In the genomic region with DNA sequence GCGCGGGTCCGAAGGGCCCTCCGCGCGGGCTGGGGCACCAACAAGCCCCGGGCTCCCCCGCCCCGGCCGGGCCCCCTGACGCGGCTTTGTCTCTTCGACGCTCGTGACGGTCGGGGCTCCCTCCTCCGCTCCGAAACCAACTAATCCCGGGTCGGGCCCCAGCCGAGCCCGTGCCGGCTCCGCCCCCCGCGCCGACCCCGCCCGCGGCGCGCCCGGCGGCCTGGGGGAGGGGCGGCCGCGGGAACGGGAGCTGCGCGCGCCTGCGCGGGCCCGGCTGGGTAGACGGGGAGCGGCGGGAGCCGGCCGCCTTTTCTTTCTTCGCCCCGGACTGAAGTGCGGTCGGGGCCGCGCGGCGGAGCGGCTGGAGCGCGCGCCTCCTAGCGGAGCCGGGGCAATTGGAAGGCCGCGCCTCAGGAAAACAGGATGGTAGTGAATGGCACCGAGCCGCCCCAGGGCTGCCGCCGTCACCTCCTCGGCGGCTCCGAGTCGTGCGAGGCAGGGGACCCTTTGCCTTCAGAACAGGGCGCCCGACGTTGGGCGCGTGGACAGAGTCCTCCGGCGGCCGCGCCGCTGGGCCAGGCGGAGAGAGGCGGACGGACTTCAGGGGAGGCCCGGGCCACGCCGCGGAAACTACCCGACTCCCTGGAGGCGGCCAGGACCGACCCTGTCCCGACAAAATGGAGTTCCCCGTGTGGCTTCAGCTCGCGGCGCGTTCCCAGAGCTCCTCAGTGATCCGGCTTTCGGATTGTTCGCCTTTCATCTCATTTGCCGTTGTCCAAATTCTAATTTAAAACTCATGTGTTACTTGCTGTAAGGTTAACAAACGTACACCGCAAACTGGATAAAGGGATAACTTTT, we compare ENCODE assay signal across 1 cellular context.
TF ChIP-seq lines count a peak whose summit lies in the region.

A gene with protein sequence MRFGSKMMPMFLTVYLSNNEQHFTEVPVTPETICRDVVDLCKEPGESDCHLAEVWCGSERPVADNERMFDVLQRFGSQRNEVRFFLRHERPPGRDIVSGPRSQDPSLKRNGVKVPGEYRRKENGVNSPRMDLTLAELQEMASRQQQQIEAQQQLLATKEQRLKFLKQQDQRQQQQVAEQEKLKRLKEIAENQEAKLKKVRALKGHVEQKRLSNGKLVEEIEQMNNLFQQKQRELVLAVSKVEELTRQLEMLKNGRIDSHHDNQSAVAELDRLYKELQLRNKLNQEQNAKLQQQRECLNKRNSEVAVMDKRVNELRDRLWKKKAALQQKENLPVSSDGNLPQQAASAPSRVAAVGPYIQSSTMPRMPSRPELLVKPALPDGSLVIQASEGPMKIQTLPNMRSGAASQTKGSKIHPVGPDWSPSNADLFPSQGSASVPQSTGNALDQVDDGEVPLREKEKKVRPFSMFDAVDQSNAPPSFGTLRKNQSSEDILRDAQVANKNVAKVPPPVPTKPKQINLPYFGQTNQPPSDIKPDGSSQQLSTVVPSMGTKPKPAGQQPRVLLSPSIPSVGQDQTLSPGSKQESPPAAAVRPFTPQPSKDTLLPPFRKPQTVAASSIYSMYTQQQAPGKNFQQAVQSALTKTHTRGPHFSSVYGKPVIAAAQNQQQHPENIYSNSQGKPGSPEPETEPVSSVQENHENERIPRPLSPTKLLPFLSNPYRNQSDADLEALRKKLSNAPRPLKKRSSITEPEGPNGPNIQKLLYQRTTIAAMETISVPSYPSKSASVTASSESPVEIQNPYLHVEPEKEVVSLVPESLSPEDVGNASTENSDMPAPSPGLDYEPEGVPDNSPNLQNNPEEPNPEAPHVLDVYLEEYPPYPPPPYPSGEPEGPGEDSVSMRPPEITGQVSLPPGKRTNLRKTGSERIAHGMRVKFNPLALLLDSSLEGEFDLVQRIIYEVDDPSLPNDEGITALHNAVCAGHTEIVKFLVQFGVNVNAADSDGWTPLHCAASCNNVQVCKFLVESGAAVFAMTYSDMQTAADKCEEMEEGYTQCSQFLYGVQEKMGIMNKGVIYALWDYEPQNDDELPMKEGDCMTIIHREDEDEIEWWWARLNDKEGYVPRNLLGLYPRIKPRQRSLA (minus strand): TSS at position 138 of the 858 bp plus-strand sequence. CDS start 267 bp downstream, outside the sequence.

TF ChIP-seq in GM12878, 131 proteins besides CTCF, POLR2A, EP300 and RAD21 (continued from another document and continues in another):
- TF ChIP-seq, protein P1, sequence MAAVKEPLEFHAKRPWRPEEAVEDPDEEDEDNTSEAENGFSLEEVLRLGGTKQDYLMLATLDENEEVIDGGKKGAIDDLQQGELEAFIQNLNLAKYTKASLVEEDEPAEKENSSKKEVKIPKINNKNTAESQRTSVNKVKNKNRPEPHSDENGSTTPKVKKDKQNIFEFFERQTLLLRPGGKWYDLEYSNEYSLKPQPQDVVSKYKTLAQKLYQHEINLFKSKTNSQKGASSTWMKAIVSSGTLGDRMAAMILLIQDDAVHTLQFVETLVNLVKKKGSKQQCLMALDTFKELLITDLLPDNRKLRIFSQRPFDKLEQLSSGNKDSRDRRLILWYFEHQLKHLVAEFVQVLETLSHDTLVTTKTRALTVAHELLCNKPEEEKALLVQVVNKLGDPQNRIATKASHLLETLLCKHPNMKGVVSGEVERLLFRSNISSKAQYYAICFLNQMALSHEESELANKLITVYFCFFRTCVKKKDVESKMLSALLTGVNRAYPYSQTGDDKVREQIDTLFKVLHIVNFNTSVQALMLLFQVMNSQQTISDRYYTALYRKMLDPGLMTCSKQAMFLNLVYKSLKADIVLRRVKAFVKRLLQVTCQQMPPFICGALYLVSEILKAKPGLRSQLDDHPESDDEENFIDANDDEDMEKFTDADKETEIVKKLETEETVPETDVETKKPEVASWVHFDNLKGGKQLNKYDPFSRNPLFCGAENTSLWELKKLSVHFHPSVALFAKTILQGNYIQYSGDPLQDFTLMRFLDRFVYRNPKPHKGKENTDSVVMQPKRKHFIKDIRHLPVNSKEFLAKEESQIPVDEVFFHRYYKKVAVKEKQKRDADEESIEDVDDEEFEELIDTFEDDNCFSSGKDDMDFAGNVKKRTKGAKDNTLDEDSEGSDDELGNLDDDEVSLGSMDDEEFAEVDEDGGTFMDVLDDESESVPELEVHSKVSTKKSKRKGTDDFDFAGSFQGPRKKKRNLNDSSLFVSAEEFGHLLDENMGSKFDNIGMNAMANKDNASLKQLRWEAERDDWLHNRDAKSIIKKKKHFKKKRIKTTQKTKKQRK (IDR thresholded peaks at IDR 0.05; ENCODE audit: low read depth, low read length), result no peak
- TF ChIP-seq NFYA (IDR thresholded peaks at IDR 0.05; ENCODE audit: borderline replicate concordance, low read depth, low read length) (no peak), ZNF207 (IDR thresholded peaks at IDR 0.05; ENCODE audit: borderline replicate concordance) (peak; percentile 50; the same call in 1 of the 2 replicates), PAX5 (IDR thresholded peaks at IDR 0.05; ENCODE audit: borderline replicate concordance, low read depth, low read length) (no peak), SMAD1 (IDR thresholded peaks at IDR 0.05; ENCODE audit: low read depth, partially characterized antibody) (no peak), ESRRA (IDR thresholded peaks at IDR 0.05; ENCODE audit: low read length) (no peak), NR2F1 (conservative IDR thresholded peaks at IDR 0.05) (peak; percentile 64; the same call in 1 of the 2 replicates), JUND (IDR thresholded peaks at IDR 0.05; ENCODE audit: low read depth, low read length) (no peak), IKZF1 (conservative IDR thresholded peaks at IDR 0.05) (peak; percentile 97), HDAC6 (IDR thresholded peaks at IDR 0.05; ENCODE audit: unreplicated experiment) (no peak), ZNF274 (IDR thresholded peaks at IDR 0.05; ENCODE audit: insufficient read depth, insufficient read length) (no peak), ZNF384 (IDR thresholded peaks at IDR 0.05; ENCODE audit: borderline replicate concordance, low read depth, low read length) (no peak), ZZZ3 (IDR thresholded peaks at IDR 0.05; ENCODE audit: control insufficient read depth, insufficient read length, low read depth) (no peak), PML (IDR thresholded peaks at IDR 0.05; ENCODE audit: low read length) (peak; percentile 62; the same call in 1 of the 2 replicates), SMARCA5 (IDR thresholded peaks at IDR 0.05) (peak; percentile 84), SIN3A (IDR thresholded peaks at IDR 0.05; ENCODE audit: low read depth, low read length) (no peak), CREB1 (IDR thresholded peaks at IDR 0.05; ENCODE audit: low read depth) (no peak), FOXK2 (IDR thresholded peaks at IDR 0.05) (no peak), CBFB (IDR thresholded peaks at IDR 0.05; ENCODE audit: low read depth) (no peak), ASH2L (IDR thresholded peaks at IDR 0.05; ENCODE audit: borderline replicate concordance, low read depth) (no peak), STAT1 (conservative IDR thresholded peaks at IDR 0.05) (no peak), MYC (IDR thresholded peaks at IDR 0.05; ENCODE audit: insufficient read depth, insufficient read length, insufficient replicate concordance, low read length, severe bottlenecking) (no peak), EZH2 (IDR thresholded peaks at IDR 0.05; ENCODE audit: borderline replicate concordance, control insufficient read depth, low read depth, low read length) (no peak), MEF2A (IDR thresholded peaks at IDR 0.05; ENCODE audit: insufficient read depth, low read depth, low read length) (no peak), KLF5 (IDR thresholded peaks at IDR 0.05; ENCODE audit: partially characterized antibody) (no peak)
- TF ChIP-seq, protein P2, sequence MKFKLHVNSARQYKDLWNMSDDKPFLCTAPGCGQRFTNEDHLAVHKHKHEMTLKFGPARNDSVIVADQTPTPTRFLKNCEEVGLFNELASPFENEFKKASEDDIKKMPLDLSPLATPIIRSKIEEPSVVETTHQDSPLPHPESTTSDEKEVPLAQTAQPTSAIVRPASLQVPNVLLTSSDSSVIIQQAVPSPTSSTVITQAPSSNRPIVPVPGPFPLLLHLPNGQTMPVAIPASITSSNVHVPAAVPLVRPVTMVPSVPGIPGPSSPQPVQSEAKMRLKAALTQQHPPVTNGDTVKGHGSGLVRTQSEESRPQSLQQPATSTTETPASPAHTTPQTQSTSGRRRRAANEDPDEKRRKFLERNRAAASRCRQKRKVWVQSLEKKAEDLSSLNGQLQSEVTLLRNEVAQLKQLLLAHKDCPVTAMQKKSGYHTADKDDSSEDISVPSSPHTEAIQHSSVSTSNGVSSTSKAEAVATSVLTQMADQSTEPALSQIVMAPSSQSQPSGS (IDR thresholded peaks at IDR 0.05; ENCODE audit: low read length), result no peak
- TF ChIP-seq, protein P3, sequence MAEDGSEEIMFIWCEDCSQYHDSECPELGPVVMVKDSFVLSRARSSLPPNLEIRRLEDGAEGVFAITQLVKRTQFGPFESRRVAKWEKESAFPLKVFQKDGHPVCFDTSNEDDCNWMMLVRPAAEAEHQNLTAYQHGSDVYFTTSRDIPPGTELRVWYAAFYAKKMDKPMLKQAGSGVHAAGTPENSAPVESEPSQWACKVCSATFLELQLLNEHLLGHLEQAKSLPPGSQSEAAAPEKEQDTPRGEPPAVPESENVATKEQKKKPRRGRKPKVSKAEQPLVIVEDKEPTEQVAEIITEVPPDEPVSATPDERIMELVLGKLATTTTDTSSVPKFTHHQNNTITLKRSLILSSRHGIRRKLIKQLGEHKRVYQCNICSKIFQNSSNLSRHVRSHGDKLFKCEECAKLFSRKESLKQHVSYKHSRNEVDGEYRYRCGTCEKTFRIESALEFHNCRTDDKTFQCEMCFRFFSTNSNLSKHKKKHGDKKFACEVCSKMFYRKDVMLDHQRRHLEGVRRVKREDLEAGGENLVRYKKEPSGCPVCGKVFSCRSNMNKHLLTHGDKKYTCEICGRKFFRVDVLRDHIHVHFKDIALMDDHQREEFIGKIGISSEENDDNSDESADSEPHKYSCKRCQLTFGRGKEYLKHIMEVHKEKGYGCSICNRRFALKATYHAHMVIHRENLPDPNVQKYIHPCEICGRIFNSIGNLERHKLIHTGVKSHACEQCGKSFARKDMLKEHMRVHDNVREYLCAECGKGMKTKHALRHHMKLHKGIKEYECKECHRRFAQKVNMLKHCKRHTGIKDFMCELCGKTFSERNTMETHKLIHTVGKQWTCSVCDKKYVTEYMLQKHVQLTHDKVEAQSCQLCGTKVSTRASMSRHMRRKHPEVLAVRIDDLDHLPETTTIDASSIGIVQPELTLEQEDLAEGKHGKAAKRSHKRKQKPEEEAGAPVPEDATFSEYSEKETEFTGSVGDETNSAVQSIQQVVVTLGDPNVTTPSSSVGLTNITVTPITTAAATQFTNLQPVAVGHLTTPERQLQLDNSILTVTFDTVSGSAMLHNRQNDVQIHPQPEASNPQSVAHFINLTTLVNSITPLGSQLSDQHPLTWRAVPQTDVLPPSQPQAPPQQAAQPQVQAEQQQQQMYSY (CRISPR knock-in tag; IDR thresholded peaks at IDR 0.05), result no peak
- TF ChIP-seq, protein P4, sequence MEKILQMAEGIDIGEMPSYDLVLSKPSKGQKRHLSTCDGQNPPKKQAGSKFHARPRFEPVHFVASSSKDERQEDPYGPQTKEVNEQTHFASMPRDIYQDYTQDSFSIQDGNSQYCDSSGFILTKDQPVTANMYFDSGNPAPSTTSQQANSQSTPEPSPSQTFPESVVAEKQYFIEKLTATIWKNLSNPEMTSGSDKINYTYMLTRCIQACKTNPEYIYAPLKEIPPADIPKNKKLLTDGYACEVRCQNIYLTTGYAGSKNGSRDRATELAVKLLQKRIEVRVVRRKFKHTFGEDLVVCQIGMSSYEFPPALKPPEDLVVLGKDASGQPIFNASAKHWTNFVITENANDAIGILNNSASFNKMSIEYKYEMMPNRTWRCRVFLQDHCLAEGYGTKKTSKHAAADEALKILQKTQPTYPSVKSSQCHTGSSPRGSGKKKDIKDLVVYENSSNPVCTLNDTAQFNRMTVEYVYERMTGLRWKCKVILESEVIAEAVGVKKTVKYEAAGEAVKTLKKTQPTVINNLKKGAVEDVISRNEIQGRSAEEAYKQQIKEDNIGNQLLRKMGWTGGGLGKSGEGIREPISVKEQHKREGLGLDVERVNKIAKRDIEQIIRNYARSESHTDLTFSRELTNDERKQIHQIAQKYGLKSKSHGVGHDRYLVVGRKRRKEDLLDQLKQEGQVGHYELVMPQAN (conservative IDR thresholded peaks at IDR 0.05), result peak; percentile 67
- TF ChIP-seq, protein P5, sequence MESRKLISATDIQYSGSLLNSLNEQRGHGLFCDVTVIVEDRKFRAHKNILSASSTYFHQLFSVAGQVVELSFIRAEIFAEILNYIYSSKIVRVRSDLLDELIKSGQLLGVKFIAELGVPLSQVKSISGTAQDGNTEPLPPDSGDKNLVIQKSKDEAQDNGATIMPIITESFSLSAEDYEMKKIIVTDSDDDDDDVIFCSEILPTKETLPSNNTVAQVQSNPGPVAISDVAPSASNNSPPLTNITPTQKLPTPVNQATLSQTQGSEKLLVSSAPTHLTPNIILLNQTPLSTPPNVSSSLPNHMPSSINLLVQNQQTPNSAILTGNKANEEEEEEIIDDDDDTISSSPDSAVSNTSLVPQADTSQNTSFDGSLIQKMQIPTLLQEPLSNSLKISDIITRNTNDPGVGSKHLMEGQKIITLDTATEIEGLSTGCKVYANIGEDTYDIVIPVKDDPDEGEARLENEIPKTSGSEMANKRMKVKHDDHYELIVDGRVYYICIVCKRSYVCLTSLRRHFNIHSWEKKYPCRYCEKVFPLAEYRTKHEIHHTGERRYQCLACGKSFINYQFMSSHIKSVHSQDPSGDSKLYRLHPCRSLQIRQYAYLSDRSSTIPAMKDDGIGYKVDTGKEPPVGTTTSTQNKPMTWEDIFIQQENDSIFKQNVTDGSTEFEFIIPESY (IDR thresholded peaks at IDR 0.05), result no peak
- TF ChIP-seq, protein P6, sequence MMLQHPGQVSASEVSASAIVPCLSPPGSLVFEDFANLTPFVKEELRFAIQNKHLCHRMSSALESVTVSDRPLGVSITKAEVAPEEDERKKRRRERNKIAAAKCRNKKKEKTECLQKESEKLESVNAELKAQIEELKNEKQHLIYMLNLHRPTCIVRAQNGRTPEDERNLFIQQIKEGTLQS (IDR thresholded peaks at IDR 0.05; ENCODE audit: borderline replicate concordance, extremely low read depth, low read depth, low read length), result no peak
- TF ChIP-seq, protein P7, sequence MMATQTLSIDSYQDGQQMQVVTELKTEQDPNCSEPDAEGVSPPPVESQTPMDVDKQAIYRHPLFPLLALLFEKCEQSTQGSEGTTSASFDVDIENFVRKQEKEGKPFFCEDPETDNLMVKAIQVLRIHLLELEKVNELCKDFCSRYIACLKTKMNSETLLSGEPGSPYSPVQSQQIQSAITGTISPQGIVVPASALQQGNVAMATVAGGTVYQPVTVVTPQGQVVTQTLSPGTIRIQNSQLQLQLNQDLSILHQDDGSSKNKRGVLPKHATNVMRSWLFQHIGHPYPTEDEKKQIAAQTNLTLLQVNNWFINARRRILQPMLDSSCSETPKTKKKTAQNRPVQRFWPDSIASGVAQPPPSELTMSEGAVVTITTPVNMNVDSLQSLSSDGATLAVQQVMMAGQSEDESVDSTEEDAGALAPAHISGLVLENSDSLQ (IDR thresholded peaks at IDR 0.05), result no peak
- TF ChIP-seq, protein P8, sequence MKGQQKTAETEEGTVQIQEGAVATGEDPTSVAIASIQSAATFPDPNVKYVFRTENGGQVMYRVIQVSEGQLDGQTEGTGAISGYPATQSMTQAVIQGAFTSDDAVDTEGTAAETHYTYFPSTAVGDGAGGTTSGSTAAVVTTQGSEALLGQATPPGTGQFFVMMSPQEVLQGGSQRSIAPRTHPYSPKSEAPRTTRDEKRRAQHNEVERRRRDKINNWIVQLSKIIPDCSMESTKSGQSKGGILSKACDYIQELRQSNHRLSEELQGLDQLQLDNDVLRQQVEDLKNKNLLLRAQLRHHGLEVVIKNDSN (IDR thresholded peaks at IDR 0.05; ENCODE audit: borderline replicate concordance, extremely low read length, insufficient read depth, low read depth, low read length), result no peak
